ENCODE assay signal across 8 cellular contexts in genomic region chr2:201118957-201119848, GRCh38. TPM values are rescaled to one million over a fixed set of nuclear protein-coding genes. Genes with fewer than 3 reads are reported as not detected.
DNase-seq lines count a peak whose midpoint lies in the region; ATAC-seq and TF ChIP-seq lines count a peak whose summit lies in the region.

No MANE protein-coding gene starts in this region.

- CTCF ChIA-PET in AG04450 (lab: Charles Lee): interaction anchor here (0.6 to 4.2 kb wide), 5 partner anchors 10 to 113 kb away, joined by 3 to 43 read pairs (median 8); no protein-coding TSS in a partner anchor

- POLR2A ChIA-PET in AG04450 (lab: Yijun Ruan, JAX): no interaction called here

- DNase-seq in AG04450 (ENCODE audit: low read depth, low spot score): peak; percentile 8
- DNase-seq in NCI-H345 (lab: John Stamatoyannopoulos, UW): peak; percentile 58
- no peak for DNase-seq in astrocyte of the cerebellum (ENCODE audit: low read depth)
- peak; percentile 40 for DNase-seq in inferior parietal cortex (ENCODE audit: extremely low spot score)
- DNase-seq in D341Med (ENCODE audit: low spot score): no peak

- peaks cover 6% of the 10 kb centered on the region; the same call in 1 of the 2 replicates for H3K9me3 ChIP-seq in AG04450 (ENCODE audit: control insufficient read depth, insufficient read depth, low read length)

- H3K4me3 ChIP-seq in AG04450 (ENCODE audit: low read depth, low read length) (peak overlapping the region; percentile 80), GM12875 (ENCODE audit: low read depth, low read length) (peak overlapping the region; percentile 58), astrocyte of the cerebellum (ENCODE audit: low read depth, low read length) (peak overlapping the region; percentile 60)

- in situ Hi-C loops in astrocyte of the cerebellum (cut with HindIII; ENCODE audit: low sequenced_read_pairs): loop anchor here (5.0 kb wide), 1 partner anchor 33 kb away; no protein-coding TSS in a partner anchor

- no peak for ATAC-seq in HG02571 (IDR thresholded peaks at IDR 0.05; ENCODE audit: unreplicated experiment)

- TF ChIP-seq CTCF in AG04450 (IDR thresholded peaks at IDR 0.05; ENCODE audit: low read depth, low read length) (no peak), GM12875 (IDR thresholded peaks at IDR 0.05; ENCODE audit: borderline replicate concordance, insufficient read depth, low read depth, low read length) (no peak), astrocyte of the cerebellum (IDR thresholded peaks at IDR 0.05; ENCODE audit: low read depth, low read length, missing control alignments) (no peak)

- H3K27me3 ChIP-seq in AG04450 (ENCODE audit: control insufficient read depth, insufficient read depth, low read length): no peaks in the 10 kb centered on the region

- peak overlapping the region; percentile 99 for H3K27ac ChIP-seq in AG04450 (ENCODE audit: low read depth, low read length)
- H3K27ac ChIP-seq in temporal lobe (ENCODE audit: low read depth, low read length): peak overlapping the region; percentile 85

RNA-seq across cellular contexts. Expression of gene CFLAR, which starts 3.2 kb away (rescaled TPM):
- polyA plus RNA-seq in AG04450 (2011; rRNA removed): 32.7 and 36.3 TPM in 2 replicates
- 69.2 and 71.5 TPM in 2 replicates for polyA minus RNA-seq in AG04450 (2011; rRNA and poly(A)+ RNA removed)
- total RNA-seq in temporal lobe: 26.6 TPM

RNA-seq across cellular contexts. Expression of gene NDUFB3, which starts 47.4 kb away (rescaled TPM):
- polyA plus RNA-seq in AG04450 (2011; rRNA removed): 90.9 and 121 TPM in 2 replicates
- polyA minus RNA-seq in AG04450 (2011; rRNA and poly(A)+ RNA removed): 12.4 and 18.2 TPM in 2 replicates
- total RNA-seq in temporal lobe: 32.7 TPM

RNA-seq across cellular contexts. Expression of gene HYCC2, which starts 47.7 kb away (rescaled TPM):
- polyA plus RNA-seq in AG04450 (2011; rRNA removed): 4.5 and 6.1 TPM in 2 replicates
- polyA minus RNA-seq in AG04450 (2011; rRNA and poly(A)+ RNA removed): 9.2 and 15.1 TPM in 2 replicates
- 42.0 TPM for total RNA-seq in temporal lobe

Comparison
In these comparisons a context has a peak if more than half of its experiments do, and no peak if none do; other contexts are left out.
1. DNase-seq: peak in AG04450 (single experiment), NCI-H345 (single experiment) and inferior parietal cortex (single experiment); none in astrocyte of the cerebellum (single experiment) and D341Med (single experiment).
2. Peak in every context shown above with its lines, with median percentiles within 50 percentile points of each other: H3K4me3 ChIP-seq.